1 cellular context compared by ENCODE assay signal in genomic region chr7:36176688-36177087, GRCh38.
TF ChIP-seq lines count a peak whose summit lies in the region.

No MANE protein-coding gene starts in this region.

TF ChIP-seq in HepG2, 621 proteins besides CTCF, POLR2A, EP300 and RAD21:
- no peak for TF ChIP-seq ZNF484 (CRISPR knock-in tag; IDR thresholded peaks at IDR 0.05; ENCODE audit: borderline replicate concordance, low read depth)
